24 cellular contexts compared by ENCODE assay signal in the genomic region with DNA sequence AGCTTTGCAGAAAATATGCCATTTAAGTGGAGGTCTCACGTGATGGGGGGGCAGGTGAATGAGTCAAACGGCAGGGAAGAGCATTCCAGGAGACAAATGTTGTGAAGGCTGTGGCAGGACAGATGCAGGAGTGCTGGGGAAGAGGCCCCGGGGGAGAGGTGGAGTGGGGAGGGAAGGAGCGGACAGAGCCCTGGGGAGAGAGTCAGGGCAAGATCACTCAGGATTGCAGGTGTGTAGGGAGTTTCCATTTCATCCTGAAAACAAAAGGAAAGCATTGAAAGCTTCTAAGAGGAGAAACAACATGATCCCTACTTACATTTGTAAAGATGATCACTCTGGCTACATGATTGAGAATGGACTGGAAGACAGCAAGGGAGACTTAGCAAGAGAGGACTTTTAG.
"Had no signal": no experiment of that assay in that cellular context is flagged by ENCODE, and none has a peak within 500 bp of the region (broad histone marks: within the 10 kb centered on the region; RNA-seq: fewer than 3 reads in every experiment).

No MANE protein-coding gene starts in this region.

- H3K9me3 ChIP-seq: right lobe of liver, tibial artery had no signal

- H3K36me3 ChIP-seq: neural progenitor cell, right lobe of liver, tibial artery had no signal

- H3K4me3 Mint-ChIP-seq: activated naive CD8-positive, alpha-beta T cell treated with anti-CD3 and anti-CD28 coated beads for 36 hours; activated T-cell treated with anti-CD3 and anti-CD28 coated beads, Interleukin-2, amount 50 U/mL, for 24 hours; activated T-helper 17 cell treated with anti-CD3 and anti-CD28 coated beads, Interleukin-2, amount 50 U/mL, for 72 hours; neural progenitor cell; stimulated activated naive CD8-positive, alpha-beta T cell treated with anti-CD3 and anti-CD28 coated beads, Interleukin-15, Interleukin-2, amounts not matched to agents 100 ng/mL and 50 ng/mL, for 24 hours; T-helper 2 cell treated with Interferon-gamma antibody and Interleukin-4, amounts not matched to agents 5 μg/mL and 100 μg/mL, for 36 hours had no signal

- H3K9me3 Mint-ChIP-seq: neural progenitor cell; stimulated activated naive CD8-positive, alpha-beta T cell treated with anti-CD3 and anti-CD28 coated beads, Interleukin-15, Interleukin-2, amounts not matched to agents 100 ng/mL and 50 ng/mL, for 24 hours; T-helper 2 cell treated with Interferon-gamma antibody and Interleukin-4, amounts not matched to agents 5 μg/mL and 100 μg/mL, for 36 hours had no signal

- H3K27me3 Mint-ChIP-seq: stimulated activated naive CD8-positive, alpha-beta T cell treated with anti-CD3 and anti-CD28 coated beads, Interleukin-15, Interleukin-2, amounts not matched to agents 100 ng/mL and 50 ng/mL, for 24 hours had no signal

- H3K27ac Mint-ChIP-seq: activated naive CD8-positive, alpha-beta T cell treated with anti-CD3 and anti-CD28 coated beads for 36 hours; activated T-cell treated with anti-CD3 and anti-CD28 coated beads, Interleukin-2, amount 50 U/mL, for 24 hours; activated T-helper 17 cell treated with anti-CD3 and anti-CD28 coated beads, Interleukin-2, amount 50 U/mL, for 72 hours; naive thymus-derived CD4-positive, alpha-beta T cell; neural progenitor cell; stimulated activated naive CD8-positive, alpha-beta T cell treated with anti-CD3 and anti-CD28 coated beads, Interleukin-15, Interleukin-2, amounts not matched to agents 100 ng/mL and 50 ng/mL, for 24 hours; T-helper 2 cell treated with Interferon-gamma antibody and Interleukin-4, amounts not matched to agents 5 μg/mL and 100 μg/mL, for 36 hours had no signal

- DNase-seq: activated CD4-positive, CD25-positive, alpha-beta regulatory T cell treated with anti-CD3 and anti-CD28 coated beads, Interleukin-2, amount 50 U/mL, for 72 hours; activated CD8-positive, alpha-beta memory T cell treated with anti-CD3 and anti-CD28 coated beads for 24 hours; activated CD8-positive, alpha-beta memory T cell treated with anti-CD3 and anti-CD28 coated beads, Interleukin-2, amount 50 U/mL, for 4 hours; activated naive CD8-positive, alpha-beta T cell treated with anti-CD3 and anti-CD28 coated beads for 36 hours; activated T-cell treated with anti-CD3 and anti-CD28 coated beads, Interleukin-2, amount 50 U/mL, for 24 hours; central memory CD4-positive, alpha-beta T cell; dermis blood vessel endothelial cell; effector CD8-positive, alpha-beta T cell; erythroblast; foreskin melanocyte; hippocampal formation; naive thymus-derived CD4-positive, alpha-beta T cell; posterior cingulate gyrus; right lobe of liver; stimulated activated CD4-positive, alpha-beta T cell treated with anti-CD3 and anti-CD28 coated beads, Interleukin-1b, Interleukin-23, amount 100 ng/mL, for 48 hours; tibial artery had no signal

- H3K27me3 ChIP-seq: neural progenitor cell, right lobe of liver, tibial artery had no signal

- H3K36me3 Mint-ChIP-seq: activated naive CD8-positive, alpha-beta T cell treated with anti-CD3 and anti-CD28 coated beads for 36 hours; naive thymus-derived CD4-positive, alpha-beta T cell; neural progenitor cell had no signal

- H3K4me1 ChIP-seq: neural progenitor cell, right lobe of liver had no signal

- H3K4me1 Mint-ChIP-seq: activated naive CD8-positive, alpha-beta T cell treated with anti-CD3 and anti-CD28 coated beads for 36 hours; activated T-helper 17 cell treated with anti-CD3 and anti-CD28 coated beads, Interleukin-2, amount 50 U/mL, for 72 hours; naive thymus-derived CD4-positive, alpha-beta T cell had no signal

- H3K4me3 ChIP-seq: lung, neural progenitor cell, right lobe of liver, skin epidermis, tibial artery had no signal

- ATAC-seq: activated T-helper 17 cell treated with anti-CD3 and anti-CD28 coated beads, Interleukin-2, amount 50 U/mL, for 72 hours; left lobe of liver; naive thymus-derived CD4-positive, alpha-beta T cell; right lobe of liver had no signal

- H3K9ac ChIP-seq: neural progenitor cell had no signal

- H3K27ac ChIP-seq: neural progenitor cell, right lobe of liver, skin epidermis, tibial artery, VCaP had no signal
